1 cellular context compared by ENCODE assay signal in the genomic region with DNA sequence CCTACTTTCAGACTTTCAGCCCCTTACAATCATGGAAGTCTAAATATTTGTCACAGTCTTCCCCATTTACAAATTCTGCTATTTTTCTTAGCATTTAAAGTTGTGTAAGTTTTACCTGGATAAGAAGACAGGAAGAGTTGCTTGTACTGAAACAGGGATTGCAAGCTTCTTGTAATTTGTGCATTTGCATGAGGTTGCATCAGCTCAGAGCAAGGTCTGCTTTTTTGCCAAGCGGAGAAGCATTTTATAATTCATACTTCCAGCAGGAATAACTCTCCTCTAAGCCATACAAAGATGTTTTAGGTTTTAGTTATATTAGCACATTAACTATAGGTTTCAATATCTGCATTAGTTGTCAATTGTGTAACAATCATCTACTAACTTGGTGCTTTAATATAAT.
TF ChIP-seq lines count a peak whose summit lies in the region.

No MANE protein-coding gene starts in this region.

TF ChIP-seq in GM23338, 12 proteins besides CTCF, POLR2A, EP300 and RAD21 (continued from another document):
- TF ChIP-seq, protein P1, sequence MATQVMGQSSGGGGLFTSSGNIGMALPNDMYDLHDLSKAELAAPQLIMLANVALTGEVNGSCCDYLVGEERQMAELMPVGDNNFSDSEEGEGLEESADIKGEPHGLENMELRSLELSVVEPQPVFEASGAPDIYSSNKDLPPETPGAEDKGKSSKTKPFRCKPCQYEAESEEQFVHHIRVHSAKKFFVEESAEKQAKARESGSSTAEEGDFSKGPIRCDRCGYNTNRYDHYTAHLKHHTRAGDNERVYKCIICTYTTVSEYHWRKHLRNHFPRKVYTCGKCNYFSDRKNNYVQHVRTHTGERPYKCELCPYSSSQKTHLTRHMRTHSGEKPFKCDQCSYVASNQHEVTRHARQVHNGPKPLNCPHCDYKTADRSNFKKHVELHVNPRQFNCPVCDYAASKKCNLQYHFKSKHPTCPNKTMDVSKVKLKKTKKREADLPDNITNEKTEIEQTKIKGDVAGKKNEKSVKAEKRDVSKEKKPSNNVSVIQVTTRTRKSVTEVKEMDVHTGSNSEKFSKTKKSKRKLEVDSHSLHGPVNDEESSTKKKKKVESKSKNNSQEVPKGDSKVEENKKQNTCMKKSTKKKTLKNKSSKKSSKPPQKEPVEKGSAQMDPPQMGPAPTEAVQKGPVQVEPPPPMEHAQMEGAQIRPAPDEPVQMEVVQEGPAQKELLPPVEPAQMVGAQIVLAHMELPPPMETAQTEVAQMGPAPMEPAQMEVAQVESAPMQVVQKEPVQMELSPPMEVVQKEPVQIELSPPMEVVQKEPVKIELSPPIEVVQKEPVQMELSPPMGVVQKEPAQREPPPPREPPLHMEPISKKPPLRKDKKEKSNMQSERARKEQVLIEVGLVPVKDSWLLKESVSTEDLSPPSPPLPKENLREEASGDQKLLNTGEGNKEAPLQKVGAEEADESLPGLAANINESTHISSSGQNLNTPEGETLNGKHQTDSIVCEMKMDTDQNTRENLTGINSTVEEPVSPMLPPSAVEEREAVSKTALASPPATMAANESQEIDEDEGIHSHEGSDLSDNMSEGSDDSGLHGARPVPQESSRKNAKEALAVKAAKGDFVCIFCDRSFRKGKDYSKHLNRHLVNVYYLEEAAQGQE (IDR thresholded peaks at IDR 0.05; ENCODE audit: unreplicated experiment), result no peak
- TF ChIP-seq EZH2phosphoT487 (IDR thresholded peaks at IDR 0.05; ENCODE audit: unreplicated experiment) (no peak), STAT1 (IDR thresholded peaks at IDR 0.05; ENCODE audit: unreplicated experiment) (no peak), NANOG (IDR thresholded peaks at IDR 0.05; ENCODE audit: borderline replicate concordance) (no peak), CREB1 (CRISPR knock-in tag; IDR thresholded peaks at IDR 0.05; ENCODE audit: low read depth) (no peak), EZH2 (IDR thresholded peaks at IDR 0.05; ENCODE audit: low read depth, unreplicated experiment) (no peak), ZNF114 (CRISPR knock-in tag; IDR thresholded peaks at IDR 0.05) (no peak), JUNB (IDR thresholded peaks at IDR 0.05; ENCODE audit: unreplicated experiment) (no peak), ZNF331 (CRISPR knock-in tag; IDR thresholded peaks at IDR 0.05; ENCODE audit: low read depth) (no peak), POLR2AphosphoS5 (IDR thresholded peaks at IDR 0.05; ENCODE audit: low read depth) (no peak)
- TF ChIP-seq, protein P2, sequence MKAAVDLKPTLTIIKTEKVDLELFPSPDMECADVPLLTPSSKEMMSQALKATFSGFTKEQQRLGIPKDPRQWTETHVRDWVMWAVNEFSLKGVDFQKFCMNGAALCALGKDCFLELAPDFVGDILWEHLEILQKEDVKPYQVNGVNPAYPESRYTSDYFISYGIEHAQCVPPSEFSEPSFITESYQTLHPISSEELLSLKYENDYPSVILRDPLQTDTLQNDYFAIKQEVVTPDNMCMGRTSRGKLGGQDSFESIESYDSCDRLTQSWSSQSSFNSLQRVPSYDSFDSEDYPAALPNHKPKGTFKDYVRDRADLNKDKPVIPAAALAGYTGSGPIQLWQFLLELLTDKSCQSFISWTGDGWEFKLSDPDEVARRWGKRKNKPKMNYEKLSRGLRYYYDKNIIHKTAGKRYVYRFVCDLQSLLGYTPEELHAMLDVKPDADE (IDR thresholded peaks at IDR 0.05), result no peak
